ENCODE assay signal across 15 cellular contexts in the genomic region with DNA sequence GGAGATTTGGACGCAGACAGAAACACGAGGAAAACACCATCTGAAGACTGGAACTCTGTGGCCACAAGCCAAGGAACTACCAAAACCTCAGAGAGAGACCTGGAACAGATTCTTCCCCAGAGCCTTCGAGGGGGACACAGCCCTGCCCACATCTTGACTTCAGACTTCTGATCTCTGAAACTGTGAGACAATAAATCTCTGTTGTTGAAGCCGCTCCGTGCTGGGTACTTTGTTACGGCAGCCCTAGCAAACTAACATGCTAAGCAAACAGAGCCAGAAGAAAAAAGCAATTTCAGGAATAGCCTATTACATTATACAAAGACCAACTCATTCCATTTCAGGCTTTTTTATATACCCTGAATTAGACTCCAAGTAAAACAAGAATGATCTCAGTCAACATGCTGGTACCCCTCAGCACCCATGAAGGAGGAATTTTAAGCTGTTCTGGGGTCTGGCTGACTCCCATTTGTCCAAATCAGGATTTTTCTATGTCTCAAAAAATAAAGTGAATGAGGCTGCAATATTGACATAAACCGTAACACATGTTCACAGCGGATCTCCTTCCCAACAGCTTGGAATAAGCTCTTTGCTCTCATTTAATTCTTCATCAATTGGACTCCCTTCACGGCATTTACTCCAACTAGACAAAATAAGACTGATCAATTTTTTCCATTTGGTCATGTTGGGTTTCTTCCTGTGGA.
DNase-seq lines count a peak whose midpoint lies in the region; ATAC-seq and TF ChIP-seq lines count a peak whose summit lies in the region.
"Had no signal": no experiment of that assay in that cellular context is flagged by ENCODE, and none has a peak within 500 bp of the region (broad histone marks: within the 10 kb centered on the region; RNA-seq: fewer than 3 reads in every experiment).

No MANE protein-coding gene starts in this region.

- no peaks in the 10 kb centered on the region for H3K27me3 Mint-ChIP-seq in central memory CD8-positive, alpha-beta T cell
- H3K27me3 Mint-ChIP-seq: activated CD4-positive, alpha-beta T cell treated with anti-CD3 and anti-CD28 coated beads, Interleukin-2, amount 10 ng/mL, durations not matched to agents 7 days and 5 days; progenitor cell of endocrine pancreas had no signal

- TF ChIP-seq CTCF in breast epithelium (IDR thresholded peaks at IDR 0.05) (no peak), mammary epithelial cell (conservative IDR thresholded peaks at IDR 0.05 in 1 of 2, IDR thresholded peaks at IDR 0.05 in 1 of 2; ENCODE audit: extremely low read depth in 1 of 2, insufficient read depth in 1 of 2, low read depth in 1 of 2, low read length in 2 of 2) (no peak), mucosa of descending colon (IDR thresholded peaks at IDR 0.05) (no peak), testis (IDR thresholded peaks at IDR 0.05) (no peak)

- peak overlapping the region; percentile 49 for H3K27ac Mint-ChIP-seq in central memory CD8-positive, alpha-beta T cell (ENCODE audit: low read depth)
- H3K27ac Mint-ChIP-seq: activated CD4-positive, alpha-beta T cell treated with anti-CD3 and anti-CD28 coated beads, Interleukin-2, amount 10 ng/mL, durations not matched to agents 7 days and 5 days; progenitor cell of endocrine pancreas had no signal

- H3K36me3 Mint-ChIP-seq in central memory CD8-positive, alpha-beta T cell (ENCODE audit: insufficient read depth) = peaks cover 7% of the 10 kb centered on the region

- H3K79me2 ChIP-seq in mammary epithelial cell (ENCODE audit: insufficient read depth, low read length) = no peaks in the 10 kb centered on the region

- 65% methylated on average over 9 of the region's 9 CpGs for WGBS in mammary epithelial cell (ENCODE audit: low coverage, missing lambda C conversion rate)
- 50 to 53% methylated on average over 9 of the region's 9 CpGs for WGBS in testis, 2 donors

- H3K9me3 Mint-ChIP-seq in central memory CD8-positive, alpha-beta T cell = no peaks in the 10 kb centered on the region
- H3K9me3 Mint-ChIP-seq: activated CD4-positive, alpha-beta T cell treated with anti-CD3 and anti-CD28 coated beads, Interleukin-2, amount 10 ng/mL, durations not matched to agents 7 days and 5 days had no signal

- ATAC-seq in central memory CD8-positive, alpha-beta T cell (replicated peaks; ENCODE audit: extremely low read depth, poor library complexity, severe bottlenecking) = no peak
- ATAC-seq in mucosa of descending colon = peak; percentile 11
- no peak for ATAC-seq in GM21515 (IDR thresholded peaks at IDR 0.05; ENCODE audit: unreplicated experiment)

- H3K9me3 ChIP-seq in breast epithelium (no peaks in the 10 kb centered on the region), mammary epithelial cell (replicated peaks; ENCODE audit: insufficient read depth, low read length) (no peaks in the 10 kb centered on the region), mucosa of descending colon (no peaks in the 10 kb centered on the region), testis (no peaks in the 10 kb centered on the region)

- H3K4me2 ChIP-seq in mammary epithelial cell (ENCODE audit: insufficient read depth, low read depth, low read length) = no peak overlapping the region

- BruUV-seq in mammary epithelial cell (replicated peaks; lab: Mats Ljungman, UMichigan) = no TSS peak

- no peaks in the 10 kb centered on the region for H3K4me1 ChIP-seq in breast epithelium
- no peaks in the 10 kb centered on the region for H3K4me1 ChIP-seq in mammary epithelial cell (ENCODE audit: insufficient read depth, low read length)
- peaks cover 2% of the 10 kb centered on the region for H3K4me1 ChIP-seq in mucosa of descending colon (ENCODE audit: low read depth)
- H3K4me1 ChIP-seq in testis = peaks cover 25% of the 10 kb centered on the region

- H3K4me1 Mint-ChIP-seq in central memory CD8-positive, alpha-beta T cell = peaks cover 75% of the 10 kb centered on the region

- in situ Hi-C loops in mammary epithelial cell (cut with MboI; ENCODE audit: low sequenced_read_pairs in 2 of 2) = no loop called here

- H3K27ac ChIP-seq in breast epithelium (peak overlapping the region; percentile 41 to 44), mammary epithelial cell (ENCODE audit: insufficient read depth, low read depth, low read length) (no peak overlapping the region), testis (peak overlapping the region in 1 of 2 donors; percentile 55)

- no peak for TF ChIP-seq POLR2A in breast epithelium (IDR thresholded peaks at IDR 0.05)
- TF ChIP-seq POLR2A in testis (IDR thresholded peaks at IDR 0.05) = no peak

- H3K27me3 ChIP-seq in breast epithelium = no peaks in the 10 kb centered on the region
- H3K27me3 ChIP-seq in mammary epithelial cell (ENCODE audit: insufficient read depth, low read length) = no peaks in the 10 kb centered on the region
- H3K27me3 ChIP-seq in testis = no peaks in the 10 kb centered on the region

- H4K20me1 ChIP-seq in mammary epithelial cell (ENCODE audit: insufficient read depth, low read length) = no peaks in the 10 kb centered on the region

- CTCF ChIA-PET in mammary epithelial cell (lab: Charles Lee; ENCODE audit: low non-redundant PET) = no interaction called here

- dilution Hi-C loops in mammary epithelial cell (cut with HindIII; ENCODE audit: low sequenced_read_pairs) = no loop called here

- H3K4me3 Mint-ChIP-seq in central memory CD8-positive, alpha-beta T cell = no peak overlapping the region
- H3K4me3 Mint-ChIP-seq: activated CD4-positive, alpha-beta T cell treated with anti-CD3 and anti-CD28 coated beads, Interleukin-2, amount 10 ng/mL, durations not matched to agents 7 days and 5 days had no signal

- no peak overlapping the region for H2AFZ ChIP-seq in mammary epithelial cell (ENCODE audit: low read depth, low read length)

- no peak overlapping the region for H3K9ac ChIP-seq in mammary epithelial cell (ENCODE audit: insufficient read depth, low read length)

- DNase-seq in breast epithelium (ENCODE audit: low spot score in 2 of 2) (no peak), mammary epithelial cell (no peak), mucosa of descending colon (no peak), testis (peak; percentile 64), cortex of kidney (lab: John Stamatoyannopoulos, UW) (no peak)
- no peak for DNase-seq in central memory CD8-positive, alpha-beta T cell (ENCODE audit: low spot score in 2 of 2)
- no peak for DNase-seq in stimulated activated CD4-positive, alpha-beta T cell treated with anti-CD3 and anti-CD28 coated beads, Interleukin-4, amount 100 ng/mL, for 1 hour
- DNase-seq: activated CD4-positive, alpha-beta T cell treated with anti-CD3 and anti-CD28 coated beads, Interleukin-2, amount 10 ng/mL, durations not matched to agents 7 days and 5 days; COR-L47; effector CD8-positive, alpha-beta T cell; GDM1; KG1; trophoblast cell had no signal

- intact Hi-C loops in breast epithelium (cut with DNase I; ENCODE audit: low total_unique reads) (no loop called here), mammary epithelial cell (cut with micrococcal nuclease) (no loop called here), mucosa of descending colon (cut with DNase I, micrococcal nuclease) (no loop called here), testis (cut with DNase I; ENCODE audit: low total_unique reads) (no loop called here)

- H3K36me3 ChIP-seq in breast epithelium = no peaks in the 10 kb centered on the region
- H3K36me3 ChIP-seq in mammary epithelial cell (ENCODE audit: insufficient read depth, low read length) = no peaks in the 10 kb centered on the region
- no peaks in the 10 kb centered on the region for H3K36me3 ChIP-seq in mucosa of descending colon (ENCODE audit: low read depth)
- no peaks in the 10 kb centered on the region for H3K36me3 ChIP-seq in testis (ENCODE audit: low read depth, missing control alignments)

- H3K4me3 ChIP-seq in breast epithelium (no peak overlapping the region), mammary epithelial cell (replicated peaks in 1 of 3; ENCODE audit: insufficient read depth in 1 of 3, low read depth in 2 of 3, low read length in 3 of 3) (no peak overlapping the region), mucosa of descending colon (no peak overlapping the region), testis (no peak overlapping the region)
